In the genomic region with DNA sequence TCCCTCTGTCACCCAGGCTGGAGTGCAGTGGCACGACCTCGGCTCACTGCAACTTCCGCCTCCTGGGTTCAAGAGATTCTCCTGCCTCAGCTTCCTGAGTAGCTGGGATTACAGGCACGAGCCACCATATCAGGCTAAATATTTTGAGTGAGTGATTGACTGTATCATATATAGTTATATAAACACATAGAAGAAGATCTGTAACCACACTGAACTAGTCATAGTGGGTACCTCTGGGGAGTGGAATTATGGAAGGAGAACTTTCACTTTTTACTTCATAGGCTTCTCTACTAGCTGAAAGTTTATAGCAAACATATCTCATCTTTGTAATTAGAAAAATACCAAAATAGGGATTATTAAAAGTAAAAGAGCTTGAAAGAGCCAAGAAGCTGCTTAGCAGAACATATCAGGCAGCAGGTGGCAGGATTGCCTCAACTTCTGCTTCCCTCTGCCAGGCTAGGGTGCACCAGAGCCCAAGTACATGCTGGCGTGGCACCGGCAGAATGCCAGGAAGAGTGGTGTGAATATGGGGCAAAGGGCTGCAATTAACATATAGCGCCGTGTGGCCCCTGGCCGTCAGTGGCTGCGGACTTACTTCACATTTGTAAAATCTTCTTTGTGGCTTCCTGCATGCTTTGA, we compare ENCODE assay signal across 8 cellular contexts. TPM values are rescaled to one million over a fixed set of nuclear protein-coding genes. Genes with fewer than 3 reads are reported as not detected.
DNase-seq lines count a peak whose midpoint lies in the region; ATAC-seq and TF ChIP-seq lines count a peak whose summit lies in the region.

No MANE protein-coding gene starts in this region.

- H3K27me3 Mint-ChIP-seq in activated T-cell treated with anti-CD3 and anti-CD28 coated beads, Interleukin-2, amount 50 U/mL, for 4 hours (ENCODE audit: low read depth): no peaks in the 10 kb centered on the region

- H3K9me3 Mint-ChIP-seq in activated T-cell treated with anti-CD3 and anti-CD28 coated beads, Interleukin-2, amount 50 U/mL, for 4 hours: no peaks in the 10 kb centered on the region

- H3K4me3 Mint-ChIP-seq in activated T-cell treated with anti-CD3 and anti-CD28 coated beads, Interleukin-2, amount 50 U/mL, for 4 hours: peak overlapping the region; percentile 43

- no peaks in the 10 kb centered on the region for H3K27me3 ChIP-seq in foreskin keratinocyte

- no peaks in the 10 kb centered on the region for H3K4me1 ChIP-seq in foreskin keratinocyte

- no peak overlapping the region for H3K27ac ChIP-seq in foreskin keratinocyte

- H3K36me3 Mint-ChIP-seq in activated T-cell treated with anti-CD3 and anti-CD28 coated beads, Interleukin-2, amount 50 U/mL, for 4 hours (ENCODE audit: insufficient read depth): no peaks in the 10 kb centered on the region

- H3K4me1 Mint-ChIP-seq in activated T-cell treated with anti-CD3 and anti-CD28 coated beads, Interleukin-2, amount 50 U/mL, for 4 hours (ENCODE audit: low read depth): peaks cover 44% of the 10 kb centered on the region

- ATAC-seq in activated T-cell treated with anti-CD3 and anti-CD28 coated beads, Interleukin-2, amount 50 U/mL, for 4 hours: peak; percentile 72 to 85
- ATAC-seq in foreskin keratinocyte (no peak), GM19467 (IDR thresholded peaks at IDR 0.05; ENCODE audit: unreplicated experiment) (no peak)

- DNase-seq in NCI-H1092 treated with DMSO at 0.1 percent for 48 hours (lab: John Stamatoyannopoulos, UW) (peak; percentile 16), NCI-H1092 (lab: John Stamatoyannopoulos, UW) (no peak), NCI-H526 (lab: John Stamatoyannopoulos, UW) (peak; percentile 26 to 64), foreskin keratinocyte (peak in 1 of 2 donors; percentile 6), NCI-H1930 (lab: John Stamatoyannopoulos, UW) (no peak)
- peak; percentile 53 for DNase-seq in activated T-cell treated with anti-CD3 and anti-CD28 coated beads, Interleukin-2, amount 50 U/mL, for 4 hours
- DNase-seq in stimulated activated CD4-positive, alpha-beta T cell treated with anti-CD3 and anti-CD28 coated beads, Interleukin-15, amount 100 ng/mL, for 24 hours: peak; percentile 65

- peak; percentile 41 for TF ChIP-seq CTCF in foreskin keratinocyte (conservative IDR thresholded peaks at IDR 0.05)

RNA-seq across cellular contexts. Expression of a gene that starts 39.5 kb away (rescaled TPM):
- 100 to 1,000 TPM in 2 of 3 donors, 10 to 100 TPM in 1; 99.9 to 139 (median 115) TPM for total RNA-seq in activated T-cell treated with anti-CD3 and anti-CD28 coated beads, Interleukin-2, amount 50 U/mL, for 4 hours
- not detected in 2 replicates for total RNA-seq in foreskin keratinocyte
- polyA plus RNA-seq in foreskin keratinocyte: not detected in 2 replicates

Comparison
In these comparisons a context has a peak if more than half of its experiments do, and no peak if none do; other contexts are left out.
1. DNase-seq: peak in NCI-H1092 treated with DMSO at 0.1 percent for 48 hours (single experiment), NCI-H526 (2 of 2), activated T-cell treated with anti-CD3 and anti-CD28 coated beads, Interleukin-2, amount 50 U/mL, for 4 hours (single experiment) and stimulated activated CD4-positive, alpha-beta T cell treated with anti-CD3 and anti-CD28 coated beads, Interleukin-15, amount 100 ng/mL, for 24 hours (single experiment); none in NCI-H1092 (single experiment) and NCI-H1930 (0 of 2).
2. ATAC-seq: peak in activated T-cell treated with anti-CD3 and anti-CD28 coated beads, Interleukin-2, amount 50 U/mL, for 4 hours (2 of 2); none in foreskin keratinocyte (single experiment) and GM19467 (single experiment).
3. RNA of a gene that starts 39.5 kb away (total RNA-seq): 99.9 to 139 TPM in activated T-cell treated with anti-CD3 and anti-CD28 coated beads, Interleukin-2, amount 50 U/mL, for 4 hours; not detected in foreskin keratinocyte; every median in the first group is over 100 times any median in the second.